In genomic region chr1:163202833-163203451, GRCh38 we compare ENCODE assay signal across 10 cellular contexts. TPM values are rescaled to one million over a fixed set of nuclear protein-coding genes. Genes with fewer than 3 reads are reported as not detected.
A peak's percentile ranks its signal among the peaks of the same experiment; 100 is the strongest.
DNase-seq lines count a peak whose midpoint lies in the region; ATAC-seq, FAIRE-seq and TF ChIP-seq lines count a peak whose summit lies in the region.
"Had no signal": no experiment of that assay in that cellular context is flagged by ENCODE, and none has a peak within 500 bp of the region (broad histone marks: within the 10 kb centered on the region; RNA-seq: fewer than 3 reads in every experiment).

Gene RGS5 (minus strand): TSS chr1:163202916. CDS start chr1:163202835, 81 bp downstream.

- TF ChIP-seq POLR2A in H54 (IDR thresholded peaks at IDR 0.05; ENCODE audit: low read depth, low read length) (no peak), gastrocnemius medialis (IDR thresholded peaks at IDR 0.05) (no peak)

- intact Hi-C loops in colonic mucosa (cut with DNase I), result no loop called here
- intact Hi-C loops in gastrocnemius medialis (cut with DNase I; ENCODE audit: low total_unique reads), result no loop called here

- DNase-seq in H54 (ENCODE audit: insufficient read length, low spot score) (no peak), colonic mucosa (no peak), keratinocyte (ENCODE audit: low read depth, low spot score) (no peak), gastrocnemius medialis (no peak), NCI-H748 treated with DMSO at 0.1 percent for 48 hours (lab: John Stamatoyannopoulos, UW) (no peak), GOT3 (lab: John Stamatoyannopoulos, UW) (no peak), NCI-H2171 treated with DMSO at 0.1 percent for 48 hours (lab: John Stamatoyannopoulos, UW) (no peak), GM13977 (ENCODE audit: low spot score) (no peak)
- DNase-seq: activated naive CD8-positive, alpha-beta T cell treated with anti-CD3 and anti-CD28 coated beads, Interleukin-2, amount 50 U/mL, for 24 hours; Kasumi-1 had no signal

- no peaks in the 10 kb centered on the region for H3K79me2 ChIP-seq in keratinocyte (ENCODE audit: control insufficient read depth, insufficient read depth, low read length)

- H4K20me1 ChIP-seq in keratinocyte (ENCODE audit: control insufficient read depth, extremely low read depth, insufficient read depth, low read length), result no peaks in the 10 kb centered on the region

- H3K27ac ChIP-seq in colonic mucosa (no peak within 1 kb of the TSS), keratinocyte (ENCODE audit: control insufficient read depth, insufficient read depth, low read length) (no peak within 1 kb of the TSS), gastrocnemius medialis (no peak within 1 kb of the TSS)

- TF ChIP-seq CTCF in colonic mucosa (IDR thresholded peaks at IDR 0.05) (no peak), keratinocyte (optimal IDR thresholded peaks at IDR 0.05 in 1 of 3, IDR thresholded peaks at IDR 0.05 in 1 of 3, conservative IDR thresholded peaks at IDR 0.05 in 1 of 3; ENCODE audit: extremely low read depth in 1 of 3, insufficient read depth in 2 of 3, low read length in 3 of 3) (no peak), gastrocnemius medialis (IDR thresholded peaks at IDR 0.05 in 4 of 5, conservative IDR thresholded peaks at IDR 0.05 in 1 of 5) (no peak), GM13977 (IDR thresholded peaks at IDR 0.05; ENCODE audit: extremely low read depth, insufficient read depth, missing control alignments) (no peak)

- peak within 1 kb of the TSS; percentile 73 for H2AFZ ChIP-seq in keratinocyte (ENCODE audit: control insufficient read depth, low read length)

- dilution Hi-C loops in keratinocyte (cut with MboI; ENCODE audit: extremely low pct_ligation_motif_present, low sequenced_read_pairs), result no loop called here

- H3K27me3 ChIP-seq in colonic mucosa, result no peaks in the 10 kb centered on the region
- H3K27me3 ChIP-seq in keratinocyte (ENCODE audit: control insufficient read depth, extremely low read depth, insufficient read depth, low read length), result no peaks in the 10 kb centered on the region
- H3K27me3 ChIP-seq in gastrocnemius medialis, result no peaks in the 10 kb centered on the region

- no peak within 1 kb of the TSS for H3K9ac ChIP-seq in colonic mucosa (ENCODE audit: low read depth in 2 of 2, low read length in 2 of 2)
- H3K9ac ChIP-seq in keratinocyte (ENCODE audit: control insufficient read depth, extremely low read depth, insufficient read depth, low read length), result no peak within 1 kb of the TSS

- no peaks in the 10 kb centered on the region for H3K9me3 ChIP-seq in colonic mucosa
- H3K9me3 ChIP-seq in keratinocyte (ENCODE audit: control insufficient read depth, low read depth, low read length), result no peaks in the 10 kb centered on the region
- H3K9me3 ChIP-seq in gastrocnemius medialis, result no peaks in the 10 kb centered on the region

- ATAC-seq in gastrocnemius medialis, result no peak
- ATAC-seq: activated naive CD8-positive, alpha-beta T cell treated with anti-CD3 and anti-CD28 coated beads, Interleukin-2, amount 50 U/mL, for 24 hours had no signal

- no peaks in the 10 kb centered on the region for H3K36me3 ChIP-seq in colonic mucosa
- H3K36me3 ChIP-seq in keratinocyte (ENCODE audit: control insufficient read depth in 2 of 2, extremely low read depth in 1 of 2, insufficient read depth in 2 of 2, low read length in 2 of 2), result no peaks in the 10 kb centered on the region
- no peaks in the 10 kb centered on the region for H3K36me3 ChIP-seq in gastrocnemius medialis

- peak within 1 kb of the TSS; percentile 72 for H3K4me2 ChIP-seq in keratinocyte (ENCODE audit: control insufficient read depth, extremely low read depth, insufficient read depth, low read depth, low read length)

- H3K4me3 ChIP-seq in colonic mucosa (no peak within 1 kb of the TSS), keratinocyte (ENCODE audit: control insufficient read depth in 2 of 3, extremely low read depth in 1 of 3, insufficient read depth in 2 of 3, low read depth in 1 of 3, low read length in 3 of 3) (peak within 1 kb of the TSS in 1 of 3 experiments; percentile 17), gastrocnemius medialis (peak within 1 kb of the TSS in 3 of 4 donors; percentile 29 to 38 (median 35))

- H3K4me1 ChIP-seq in colonic mucosa (no peaks in the 10 kb centered on the region), keratinocyte (ENCODE audit: control insufficient read depth, extremely low read depth, insufficient read depth, low read length) (peaks cover 23% of the 10 kb centered on the region), gastrocnemius medialis (no peaks in the 10 kb centered on the region)

- no peaks in the 10 kb centered on the region for H3K9me1 ChIP-seq in keratinocyte (ENCODE audit: control insufficient read depth, extremely low read depth, insufficient read depth, low read length)

- FAIRE-seq in H54 (lab: Jason Lieb, UNC) (peak; percentile 82), keratinocyte (lab: Jason Lieb, UNC) (peak; percentile 36)

- in situ Hi-C loops in gastrocnemius medialis (cut with MboI; ENCODE audit: low sequenced_read_pairs in 4 of 4) (no loop called here), GM13977 (cut with MboI; ENCODE audit: low pct_unique_long_range_greater_than_20kb, low sequenced_read_pairs, unreplicated experiment) (no loop called here)

RNA-seq across cellular contexts. Expression of gene RGS5, which starts in this region (rescaled TPM):
- total RNA-seq in colonic mucosa (10 to 100 TPM; 10.8 to 41.7 TPM), gastrocnemius medialis (100 to 1,000 TPM in 3 of 4 donors, 10 to 100 TPM in 1; 71.2 to 195 (median 158) TPM)
- 2.1 to 4.1 TPM (median 2.7 TPM) in 3 replicates for polyA plus RNA-seq in keratinocyte
- 1.3 TPM for polyA plus RNA-seq in keratinocyte (2011; ENCODE audit: low read depth)
- 2.2 and 3.2 TPM in 2 replicates for polyA plus RNA-seq in keratinocyte (2011; cell fraction: cytosol; rRNA removed)
- polyA plus RNA-seq in keratinocyte (2011; cell fraction: nucleus; rRNA removed), result 1.8 and 3.2 TPM in 2 replicates
- polyA plus RNA-seq in keratinocyte (2012; ENCODE audit: low replicate concordance), result 1.9 and 2.5 TPM in 2 replicates
- 2.1 to 2.4 TPM in 2 of 3 replicates, not detected in the other for polyA minus RNA-seq in keratinocyte
- not detected for polyA minus RNA-seq in keratinocyte (2011; cell fraction: cytosol; rRNA and poly(A)+ RNA removed)
- 1.3 and 2.8 TPM in 2 replicates for polyA minus RNA-seq in keratinocyte (2011; cell fraction: nucleus; rRNA and poly(A)+ RNA removed)
